In genomic region chrX:100609591-100609990, GRCh38 we compare ENCODE assay signal across 19 cellular contexts. TPM values are rescaled to one million over a fixed set of nuclear protein-coding genes. Genes with fewer than 3 reads are reported as not detected.
DNase-seq lines count a peak whose midpoint lies in the region; ATAC-seq and TF ChIP-seq lines count a peak whose summit lies in the region.
"Had no signal": no experiment of that assay in that cellular context is flagged by ENCODE, and none has a peak within 500 bp of the region (broad histone marks: within the 10 kb centered on the region; RNA-seq: fewer than 3 reads in every experiment).

No MANE protein-coding gene starts in this region.

- H3K27ac ChIP-seq in PC-3 (ENCODE audit: low read length) (no peak overlapping the region), neural progenitor cell (no peak overlapping the region)
- no peak overlapping the region for H3K27ac ChIP-seq in CD4-positive, alpha-beta T cell (ENCODE audit: low read depth, low read length)
- H3K27ac ChIP-seq: tibial artery, WERI-Rb-1 had no signal

- no peak for ATAC-seq in PC-3
- ATAC-seq in CD4-positive, alpha-beta T cell (ENCODE audit: poor library complexity): no peak

- H3K4me1 ChIP-seq in PC-3 (ENCODE audit: insufficient read depth, low read length): no peaks in the 10 kb centered on the region
- no peaks in the 10 kb centered on the region for H3K4me1 ChIP-seq in neural progenitor cell
- H3K4me1 ChIP-seq: BE2C, tibial artery had no signal

- peak overlapping the region; percentile 77 for H3K27ac Mint-ChIP-seq in neural progenitor cell
- H3K27ac Mint-ChIP-seq in CD4-positive, alpha-beta T cell: no peak overlapping the region
- H3K27ac Mint-ChIP-seq: dendritic cell treated with granulocyte-macrophage colony-stimulating factor and Interleukin-4, amounts not matched to agents 40 ng/mL and 50 ng/mL, for 4 days had no signal

- H3K9ac ChIP-seq in PC-3 (ENCODE audit: low read length) (no peak overlapping the region), neural progenitor cell (no peak overlapping the region)

- H3K27me3 Mint-ChIP-seq in neural progenitor cell (ENCODE audit: insufficient read depth, low read depth): peaks cover 2% of the 10 kb centered on the region
- H3K27me3 Mint-ChIP-seq in CD4-positive, alpha-beta T cell: peaks cover 9% of the 10 kb centered on the region

- H3K4me2 ChIP-seq in PC-3 (ENCODE audit: low read length) (no peak overlapping the region), neural progenitor cell (no peak overlapping the region)

- no peaks in the 10 kb centered on the region for H3K9me3 ChIP-seq in PC-3 (ENCODE audit: low read length)
- H3K9me3 ChIP-seq in neural progenitor cell (ENCODE audit: low read depth): no peaks in the 10 kb centered on the region
- H3K9me3 ChIP-seq in CD4-positive, alpha-beta T cell (ENCODE audit: control insufficient read depth, low read length): no peaks in the 10 kb centered on the region
- H3K9me3 ChIP-seq: BE2C, tibial artery had no signal

- H3K4me3 ChIP-seq in GM06990 (replicated peaks; ENCODE audit: low read depth, low read length) (no peak overlapping the region), PC-3 (ENCODE audit: low read length) (no peak overlapping the region), epithelial cell of proximal tubule (ENCODE audit: low read depth, low read length) (no peak overlapping the region), neural progenitor cell (no peak overlapping the region)
- H3K4me3 ChIP-seq: tibial artery had no signal

- POLR2A ChIA-PET in PC-3 (lab: Charles Lee; ENCODE audit: unreplicated experiment): no interaction called here
- POLR2A ChIA-PET in CD4-positive, alpha-beta T cell (lab: Charles Lee): no interaction called here

- no peak overlapping the region for H3K4me3 Mint-ChIP-seq in neural progenitor cell
- H3K4me3 Mint-ChIP-seq in CD4-positive, alpha-beta T cell: no peak overlapping the region
- H3K4me3 Mint-ChIP-seq: dendritic cell treated with granulocyte-macrophage colony-stimulating factor and Interleukin-4, amounts not matched to agents 40 ng/mL and 50 ng/mL, for 4 days had no signal

- no TSS peak for BruUV-seq in PC-3 (replicated peaks; lab: Mats Ljungman, UMichigan)

- no peaks in the 10 kb centered on the region for H4K20me1 ChIP-seq in PC-3 (ENCODE audit: low read length)
- no peaks in the 10 kb centered on the region for H4K20me1 ChIP-seq in neural progenitor cell (ENCODE audit: low read depth)

- H3K79me2 ChIP-seq in PC-3 (ENCODE audit: low read length) (no peaks in the 10 kb centered on the region), neural progenitor cell (ENCODE audit: low read depth) (no peaks in the 10 kb centered on the region)

- intact Hi-C loops in PC-3 (cut with micrococcal nuclease): no loop called here
- intact Hi-C loops in CD4-positive, alpha-beta T cell (cut with DNase I, micrococcal nuclease): no loop called here

- H3K4me1 Mint-ChIP-seq in neural progenitor cell: peaks cover 21% of the 10 kb centered on the region
- no peaks in the 10 kb centered on the region for H3K4me1 Mint-ChIP-seq in CD4-positive, alpha-beta T cell (ENCODE audit: low read depth)

- CTCF ChIA-PET in PC-3 (lab: Charles Lee): interaction anchor here (0.8 kb wide), 1 partner anchor 97 kb away, joined by 5 read pairs; no protein-coding TSS in a partner anchor
- CTCF ChIA-PET in CD4-positive, alpha-beta T cell (lab: Charles Lee): no interaction called here

- H3K9me3 Mint-ChIP-seq in neural progenitor cell: no peaks in the 10 kb centered on the region
- H3K9me3 Mint-ChIP-seq in CD4-positive, alpha-beta T cell: no peaks in the 10 kb centered on the region
- H3K9me3 Mint-ChIP-seq: dendritic cell treated with granulocyte-macrophage colony-stimulating factor and Interleukin-4, amounts not matched to agents 40 ng/mL and 50 ng/mL, for 4 days had no signal

- TF ChIP-seq CTCF in GM06990 (IDR thresholded peaks at IDR 0.05; ENCODE audit: insufficient read depth, low read length, poor library complexity, severe bottlenecking) (peak; percentile 7), PC-3 (conservative IDR thresholded peaks at IDR 0.05; ENCODE audit: low read depth, low read length) (peak; percentile 46; the same call in 1 of the 2 replicates), epithelial cell of proximal tubule (conservative IDR thresholded peaks at IDR 0.05; ENCODE audit: low read depth, low read length) (peak; percentile 30), neural progenitor cell (IDR thresholded peaks at IDR 0.05) (peak; percentile 40)
- no peak for TF ChIP-seq CTCF in CD4-positive, alpha-beta T cell (IDR thresholded peaks at IDR 0.05)

- H2AFZ ChIP-seq in PC-3 (ENCODE audit: low read length) (no peak overlapping the region), neural progenitor cell (replicated peaks) (no peak overlapping the region)

- H3K36me3 ChIP-seq in GM06990 (ENCODE audit: control insufficient read depth, insufficient read depth, low read length): no peaks in the 10 kb centered on the region
- H3K36me3 ChIP-seq in PC-3 (ENCODE audit: low read depth, low read length): no peaks in the 10 kb centered on the region
- no peaks in the 10 kb centered on the region for H3K36me3 ChIP-seq in neural progenitor cell
- H3K36me3 ChIP-seq: BE2C, tibial artery, WERI-Rb-1 had no signal

- H3K9me2 ChIP-seq in PC-3 (replicated peaks; ENCODE audit: low read length): no peaks in the 10 kb centered on the region

- H3F3A ChIP-seq in PC-3 (ENCODE audit: low read length, unreplicated experiment): no peaks in the 10 kb centered on the region
- no peaks in the 10 kb centered on the region for H3F3A ChIP-seq in neural progenitor cell (ENCODE audit: low read depth)

- H3K27me3 ChIP-seq in GM06990 (replicated peaks; ENCODE audit: control insufficient read depth, insufficient read depth, low read length) (no peaks in the 10 kb centered on the region; the same call in 1 of the 2 replicates), PC-3 (ENCODE audit: low read length) (no peaks in the 10 kb centered on the region; the same call in 1 of the 2 replicates), neural progenitor cell (no peaks in the 10 kb centered on the region)
- no peaks in the 10 kb centered on the region for H3K27me3 ChIP-seq in CD4-positive, alpha-beta T cell (ENCODE audit: control insufficient read depth, insufficient read depth, low read length)
- H3K27me3 ChIP-seq: BE2C, tibial artery had no signal

- DNase-seq in GM06990 (ENCODE audit: extremely low read depth, insufficient read length) (no peak), PC-3 (peak; percentile 4), epithelial cell of proximal tubule (ENCODE audit: low read depth) (no peak), neural progenitor cell (ENCODE audit: low spot score) (no peak), MV-4-11 (lab: John Stamatoyannopoulos, UW) (no peak), NCI-H526 (lab: John Stamatoyannopoulos, UW) (no peak), GDM1 (lab: John Stamatoyannopoulos, UW) (no peak)
- no peak for DNase-seq in CD4-positive, alpha-beta T cell
- DNase-seq: activated CD8-positive, alpha-beta memory T cell treated with anti-CD3 and anti-CD28 coated beads for 24 hours; anterior cingulate cortex; BE2C; DMS153; mesenchymal stem cell; NCI-H1436 treated with DMSO at 0.1 percent for 48 hours; NCI-H446 treated with DMSO at 0.1 percent for 48 hours; stimulated activated CD4-positive, alpha-beta T cell treated with anti-CD3 and anti-CD28 coated beads, Interleukin-4, amount 100 ng/mL, for 4 hours; tibial artery; WERI-Rb-1 had no signal

- no peaks in the 10 kb centered on the region for H3K36me3 Mint-ChIP-seq in neural progenitor cell
- no peaks in the 10 kb centered on the region for H3K36me3 Mint-ChIP-seq in CD4-positive, alpha-beta T cell (ENCODE audit: low read depth)

RNA-seq across cellular contexts. Expression of gene TNMD, which starts 24.9 kb away (rescaled TPM):
- total RNA-seq in PC-3 (2014; rRNA removed) (not detected in 2 replicates), epithelial cell of proximal tubule (not detected in 2 replicates), neural progenitor cell (ENCODE audit: low replicate concordance) (not detected in 2 replicates)
- not detected for total RNA-seq in CD4-positive, alpha-beta T cell

RNA-seq across cellular contexts. Expression of gene TSPAN6, which starts 27.0 kb away (rescaled TPM):
- 35.2 and 47.4 TPM in 2 replicates for total RNA-seq in PC-3 (2014; rRNA removed)
- 39.5 and 59.0 TPM in 2 replicates for total RNA-seq in epithelial cell of proximal tubule
- 138 and 205 TPM in 2 replicates for total RNA-seq in neural progenitor cell (ENCODE audit: low replicate concordance)
- total RNA-seq in CD4-positive, alpha-beta T cell: 1 to 10 TPM; 1.1 to 1.9 TPM

RNA-seq across cellular contexts. Expression of gene SRPX2, which starts 34.4 kb away (rescaled TPM):
- total RNA-seq in PC-3 (2014; rRNA removed): 12.2 and 19.3 TPM in 2 replicates
- 7.2 and 29.5 TPM in 2 replicates for total RNA-seq in epithelial cell of proximal tubule
- total RNA-seq in neural progenitor cell (ENCODE audit: low replicate concordance): 0.11 TPM in 1 of 2 replicates, not detected in the other
- total RNA-seq in CD4-positive, alpha-beta T cell: not detected

Comparison
In these comparisons a context has a peak if more than half of its experiments do, and no peak if none do; other contexts are left out.
1. RNA of gene TSPAN6, which starts 27.0 kb away (total RNA-seq): 138 to 205 TPM in neural progenitor cell, 39.5 to 59.0 TPM in epithelial cell of proximal tubule and 35.2 to 47.4 TPM in PC-3; 1.1 to 1.9 TPM in CD4-positive, alpha-beta T cell; every median in the first group is over 10 times any median in the second.